Comparison of ENCODE assay signal across 13 cellular contexts in the genomic region with DNA sequence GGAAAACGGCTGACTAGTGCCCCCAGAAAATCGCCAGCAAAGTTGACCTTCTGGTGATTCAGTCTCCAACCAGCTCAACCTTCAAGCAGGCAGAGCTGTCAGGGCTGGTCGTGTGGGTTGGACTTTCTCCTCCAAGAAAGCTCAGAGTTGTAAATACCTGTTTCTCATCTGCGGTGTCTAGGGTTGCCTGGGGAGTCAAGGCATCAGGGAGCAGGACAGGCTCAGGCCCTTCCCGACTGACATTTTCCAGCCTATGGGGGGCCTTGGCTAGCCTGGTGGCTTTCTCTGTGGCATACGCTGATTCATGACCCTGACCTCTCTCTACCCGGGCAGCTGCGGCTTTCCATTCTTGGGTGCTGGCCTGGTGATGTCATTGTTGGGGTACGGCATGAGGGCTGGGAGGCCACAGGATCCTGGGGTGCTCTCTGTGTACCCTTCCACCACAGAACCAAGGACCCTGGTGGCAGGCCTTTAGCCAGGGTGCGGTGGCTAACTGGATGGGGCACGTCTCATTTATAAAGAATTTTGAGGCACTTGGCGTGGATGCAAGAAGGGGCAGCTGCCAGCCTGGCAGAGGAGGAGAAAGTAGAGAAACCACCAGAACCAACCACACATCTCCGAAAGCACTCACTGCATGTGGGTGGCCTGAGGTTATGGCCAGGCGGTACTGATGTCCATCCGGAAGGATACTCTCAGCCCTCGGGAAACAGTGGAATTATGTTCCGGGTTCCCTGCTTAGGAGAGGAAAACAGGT.
DNase-seq lines count a peak whose midpoint lies in the region; ATAC-seq and TF ChIP-seq lines count a peak whose summit lies in the region.
"Had no signal": no experiment of that assay in that cellular context is flagged by ENCODE, and none has a peak within 500 bp of the region (broad histone marks: within the 10 kb centered on the region; RNA-seq: fewer than 3 reads in every experiment).

No MANE protein-coding gene starts in this region.

- peak in 1 of 2 donors; percentile 28 for ATAC-seq in activated naive CD4-positive, alpha-beta T cell treated with anti-CD3 and anti-CD28 coated beads, Interleukin-2, amount 50 U/mL, for 72 hours
- ATAC-seq in HG02642 (IDR thresholded peaks at IDR 0.05; ENCODE audit: poor library complexity, unreplicated experiment) = no peak
- ATAC-seq in GM21825 (IDR thresholded peaks at IDR 0.05; ENCODE audit: unreplicated experiment) = no peak

- H3K27ac Mint-ChIP-seq in activated naive CD4-positive, alpha-beta T cell treated with anti-CD3 and anti-CD28 coated beads, Interleukin-2, amount 50 U/mL, for 72 hours = peak overlapping the region; percentile 87 to 89
- peak overlapping the region; percentile 14 for H3K27ac Mint-ChIP-seq in activated T-helper 1 cell treated with anti-CD3 and anti-CD28 coated beads, Interleukin-12 subunit alpha, Interleukin-12 subunit beta, Interleukin-2, Interleukin-4 antibody, amounts not matched to agents 30 ng/mL and 10 ng/mL and 1 ng/mL, durations not matched to agents 14 hours and 24 hours and 36 hours
- H3K27ac Mint-ChIP-seq in type B pancreatic cell = peak overlapping the region; percentile 61

- H3K4me1 Mint-ChIP-seq in activated T-helper 1 cell treated with anti-CD3 and anti-CD28 coated beads, Interleukin-12 subunit alpha, Interleukin-12 subunit beta, Interleukin-2, Interleukin-4 antibody, amounts not matched to agents 30 ng/mL and 10 ng/mL and 1 ng/mL, durations not matched to agents 14 hours and 24 hours and 36 hours (ENCODE audit: low read depth) = peaks cover 68% of the 10 kb centered on the region
- H3K4me1 Mint-ChIP-seq in type B pancreatic cell (ENCODE audit: unreplicated experiment) = peaks cover 63% of the 10 kb centered on the region

- peaks cover 0 to 15% of the 10 kb centered on the region in 2 donors for H3K36me3 Mint-ChIP-seq in activated naive CD4-positive, alpha-beta T cell treated with anti-CD3 and anti-CD28 coated beads, Interleukin-2, amount 50 U/mL, for 72 hours
- peaks cover 3% of the 10 kb centered on the region for H3K36me3 Mint-ChIP-seq in activated T-helper 1 cell treated with anti-CD3 and anti-CD28 coated beads, Interleukin-12 subunit alpha, Interleukin-12 subunit beta, Interleukin-2, Interleukin-4 antibody, amounts not matched to agents 30 ng/mL and 10 ng/mL and 1 ng/mL, durations not matched to agents 14 hours and 24 hours and 36 hours (ENCODE audit: low read depth)
- H3K36me3 Mint-ChIP-seq in type B pancreatic cell = peaks cover 4% of the 10 kb centered on the region

- H3K9me3 Mint-ChIP-seq in activated naive CD4-positive, alpha-beta T cell treated with anti-CD3 and anti-CD28 coated beads, Interleukin-2, amount 50 U/mL, for 72 hours = no peaks in the 10 kb centered on the region
- peaks cover 3% of the 10 kb centered on the region for H3K9me3 Mint-ChIP-seq in activated T-helper 1 cell treated with anti-CD3 and anti-CD28 coated beads, Interleukin-12 subunit alpha, Interleukin-12 subunit beta, Interleukin-2, Interleukin-4 antibody, amounts not matched to agents 30 ng/mL and 10 ng/mL and 1 ng/mL, durations not matched to agents 14 hours and 24 hours and 36 hours
- no peaks in the 10 kb centered on the region for H3K9me3 Mint-ChIP-seq in type B pancreatic cell

- no peaks in the 10 kb centered on the region for H3K27me3 Mint-ChIP-seq in activated T-helper 1 cell treated with anti-CD3 and anti-CD28 coated beads, Interleukin-12 subunit alpha, Interleukin-12 subunit beta, Interleukin-2, Interleukin-4 antibody, amounts not matched to agents 30 ng/mL and 10 ng/mL and 1 ng/mL, durations not matched to agents 14 hours and 24 hours and 36 hours (ENCODE audit: insufficient read depth)
- H3K27me3 Mint-ChIP-seq in type B pancreatic cell = no peaks in the 10 kb centered on the region

- H3K4me3 Mint-ChIP-seq in activated T-helper 1 cell treated with anti-CD3 and anti-CD28 coated beads, Interleukin-12 subunit alpha, Interleukin-12 subunit beta, Interleukin-2, Interleukin-4 antibody, amounts not matched to agents 30 ng/mL and 10 ng/mL and 1 ng/mL, durations not matched to agents 14 hours and 24 hours and 36 hours = no peak overlapping the region
- H3K4me3 Mint-ChIP-seq in type B pancreatic cell = no peak overlapping the region

- DNase-seq in activated naive CD4-positive, alpha-beta T cell treated with anti-CD3 and anti-CD28 coated beads, Interleukin-2, amount 50 U/mL, for 72 hours (ENCODE audit: low spot score in 2 of 2) = no peak
- DNase-seq in activated naive CD4-positive, alpha-beta T cell treated with Interleukin-2 at 50 U/mL for 16 hours = no peak
- DNase-seq in activated T-helper 1 cell treated with anti-CD3 and anti-CD28 coated beads, Interleukin-12 subunit alpha, Interleukin-12 subunit beta, Interleukin-2, Interleukin-4 antibody, amounts not matched to agents 30 ng/mL and 10 ng/mL and 1 ng/mL, durations not matched to agents 14 hours and 24 hours and 36 hours (ENCODE audit: low spot score) = no peak
- peak; percentile 73 for DNase-seq in islet precursor cell
- DNase-seq in type B pancreatic cell (ENCODE audit: extremely low spot score, unreplicated experiment) = no peak
- no peak for DNase-seq in HK-2 (ENCODE audit: unreplicated experiment)
- DNase-seq: activated CD4-positive, alpha-beta T cell treated with anti-CD3 and anti-CD28 coated beads for 48 hours; cerebellar nuclear complex; hippocampal formation; NCI-H1417 treated with DMSO at 0.1 percent for 48 hours; occipital lobe had no signal

- intact Hi-C loops in activated T-helper 1 cell treated with anti-CD3 and anti-CD28 coated beads, Interleukin-12 subunit alpha, Interleukin-12 subunit beta, Interleukin-2, Interleukin-4 antibody, amounts not matched to agents 30 ng/mL and 10 ng/mL and 1 ng/mL, durations not matched to agents 14 hours and 24 hours and 36 hours (cut with micrococcal nuclease) = no loop called here

- TF ChIP-seq CTCF in type B pancreatic cell (conservative IDR thresholded peaks at IDR 0.05) = no peak

Comparison
In these comparisons a context has a peak if more than half of its experiments do, and no peak if none do; other contexts are left out.
1. H3K27ac Mint-ChIP-seq: peak in every context shown above with its lines; median percentile 88 in activated naive CD4-positive, alpha-beta T cell treated with anti-CD3 and anti-CD28 coated beads, Interleukin-2, amount 50 U/mL, for 72 hours; 61 in type B pancreatic cell; 14 in activated T-helper 1 cell treated with anti-CD3 and anti-CD28 coated beads, Interleukin-12 subunit alpha, Interleukin-12 subunit beta, Interleukin-2, Interleukin-4 antibody, amounts not matched to agents 30 ng/mL and 10 ng/mL and 1 ng/mL, durations not matched to agents 14 hours and 24 hours and 36 hours.